8 cellular contexts compared by ENCODE assay signal in the genomic region with DNA sequence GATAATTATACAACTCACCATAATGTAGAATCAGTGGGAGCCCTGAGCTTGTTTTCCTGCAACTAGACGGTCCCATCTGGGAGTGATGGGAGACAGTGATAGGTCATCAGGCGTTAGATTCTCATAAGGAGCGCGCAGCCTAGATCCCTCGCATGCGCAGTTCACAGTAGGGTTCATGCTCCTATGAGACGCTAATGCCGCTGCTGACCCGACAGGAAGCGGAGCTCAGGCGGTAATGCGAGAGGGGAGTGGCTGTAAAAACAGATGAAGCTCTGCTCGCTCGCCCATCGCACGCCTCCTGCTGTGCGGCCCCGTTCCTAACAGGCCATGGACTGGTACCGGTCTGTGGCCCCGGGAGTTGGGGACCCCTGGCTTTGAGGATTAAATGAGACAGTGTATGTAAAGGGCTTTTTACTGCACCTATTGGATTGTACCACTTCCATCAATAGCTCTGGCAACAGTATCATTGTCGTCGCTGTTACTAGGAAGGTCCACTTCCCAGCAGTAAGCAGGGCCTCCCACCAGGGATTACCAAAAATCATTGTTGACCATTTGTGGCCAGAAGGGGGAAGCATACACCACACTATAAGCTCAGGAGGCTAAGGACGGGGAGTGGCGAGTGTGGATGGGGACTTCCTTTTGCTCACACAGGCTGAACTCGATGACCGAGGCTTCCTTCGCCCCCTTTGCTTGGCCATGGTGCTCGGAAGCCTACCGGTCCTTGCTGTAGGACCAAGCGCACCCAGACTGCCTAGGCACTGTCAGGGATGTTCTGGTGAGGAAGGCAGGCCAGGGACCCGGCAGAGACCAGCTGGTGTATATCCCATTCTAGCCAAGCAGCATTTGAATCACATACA. TPM values are rescaled to one million over a fixed set of nuclear protein-coding genes. Genes with fewer than 3 reads are reported as not detected.
A peak's percentile ranks its signal among the peaks of the same experiment; 100 is the strongest.
DNase-seq lines count a peak whose midpoint lies in the region; ATAC-seq and TF ChIP-seq lines count a peak whose summit lies in the region.

No MANE protein-coding gene starts in this region.

- H3K4me3 Mint-ChIP-seq in activated T-helper 17 cell treated with anti-CD3 and anti-CD28 coated beads, Interleukin-2, amount 50 U/mL, for 72 hours = peak overlapping the region; percentile 92
- H3K4me3 Mint-ChIP-seq in natural killer cell = peak overlapping the region; percentile 89
- peak overlapping the region; percentile 86 to 88 for H3K4me3 Mint-ChIP-seq in stimulated activated naive B cell treated with anti-CD40 and anti-IgM and Interleukin-4, amounts not matched to agents 10 μg/mL and 1 μg/mL and 100 μg/mL, for 72 hours

- no peaks in the 10 kb centered on the region for H3K36me3 ChIP-seq in Panc1 (ENCODE audit: control insufficient read depth, insufficient read depth, low read length)

- intact Hi-C loops in Panc1 (cut with micrococcal nuclease; ENCODE audit: unreplicated experiment) = loop anchor here (1.0 to 10.0 kb wide), 4 partner anchors 81 to 522 kb away; no protein-coding TSS in a partner anchor
- intact Hi-C loops in natural killer cell (cut with micrococcal nuclease) = loop anchor here (1.0 kb wide), 5 partner anchors 27 to 214 kb away; a partner anchor contains a TSS

- H3K4me3 ChIP-seq in Jurkat, Clone E6-1 (ENCODE audit: low read length) = no peak overlapping the region
- H3K4me3 ChIP-seq in Panc1 (ENCODE audit: low read depth in 2 of 2, low read length in 2 of 2) = peak overlapping the region; percentile 47 to 74

- no peaks in the 10 kb centered on the region for H3K9me3 Mint-ChIP-seq in activated T-helper 17 cell treated with anti-CD3 and anti-CD28 coated beads, Interleukin-2, amount 50 U/mL, for 72 hours
- no peaks in the 10 kb centered on the region for H3K9me3 Mint-ChIP-seq in natural killer cell
- H3K9me3 Mint-ChIP-seq in stimulated activated naive B cell treated with anti-CD40 and anti-IgM and Interleukin-4, amounts not matched to agents 10 μg/mL and 1 μg/mL and 100 μg/mL, for 72 hours = no peaks in the 10 kb centered on the region

- no peaks in the 10 kb centered on the region for H3K36me3 Mint-ChIP-seq in activated T-helper 17 cell treated with anti-CD3 and anti-CD28 coated beads, Interleukin-2, amount 50 U/mL, for 72 hours (ENCODE audit: low read depth)
- no peaks in the 10 kb centered on the region for H3K36me3 Mint-ChIP-seq in natural killer cell
- H3K36me3 Mint-ChIP-seq in stimulated activated naive B cell treated with anti-CD40 and anti-IgM and Interleukin-4, amounts not matched to agents 10 μg/mL and 1 μg/mL and 100 μg/mL, for 72 hours = no peaks in the 10 kb centered on the region

- H3K4me1 Mint-ChIP-seq in activated T-helper 17 cell treated with anti-CD3 and anti-CD28 coated beads, Interleukin-2, amount 50 U/mL, for 72 hours = peaks cover 11% of the 10 kb centered on the region
- peaks cover 16% of the 10 kb centered on the region in 2 donors for H3K4me1 Mint-ChIP-seq in natural killer cell
- H3K4me1 Mint-ChIP-seq in stimulated activated naive B cell treated with anti-CD40 and anti-IgM and Interleukin-4, amounts not matched to agents 10 μg/mL and 1 μg/mL and 100 μg/mL, for 72 hours = peaks cover 13 to 21% of the 10 kb centered on the region in 2 donors

- BruUV-seq in Panc1 (replicated peaks; lab: Mats Ljungman, UMichigan) = no TSS peak

- H3K9me3 ChIP-seq in Panc1 (ENCODE audit: control insufficient read depth, insufficient read depth, low read depth, low read length) = no peaks in the 10 kb centered on the region

- peak; percentile 77 for TF ChIP-seq CTCF in Panc1 (IDR thresholded peaks at IDR 0.05)
- TF ChIP-seq CTCF in natural killer cell (IDR thresholded peaks at IDR 0.05) = peak; percentile 74

- H3K27ac ChIP-seq in Panc1 (ENCODE audit: low read length) = peak overlapping the region; percentile 62; the same call in 1 of the 2 replicates

- peaks cover 3% of the 10 kb centered on the region; the same call in 1 of the 2 replicates for H3K4me1 ChIP-seq in Panc1 (ENCODE audit: control insufficient read depth, insufficient read depth, low read length)

- no peaks in the 10 kb centered on the region for H3K27me3 Mint-ChIP-seq in activated T-helper 17 cell treated with anti-CD3 and anti-CD28 coated beads, Interleukin-2, amount 50 U/mL, for 72 hours
- no peaks in the 10 kb centered on the region for H3K27me3 Mint-ChIP-seq in natural killer cell (ENCODE audit: low read depth in 2 of 2)
- H3K27me3 Mint-ChIP-seq in stimulated activated naive B cell treated with anti-CD40 and anti-IgM and Interleukin-4, amounts not matched to agents 10 μg/mL and 1 μg/mL and 100 μg/mL, for 72 hours = no peaks in the 10 kb centered on the region

- H3K27ac Mint-ChIP-seq in activated T-helper 17 cell treated with anti-CD3 and anti-CD28 coated beads, Interleukin-2, amount 50 U/mL, for 72 hours = peak overlapping the region; percentile 96
- peak overlapping the region; percentile 89 to 97 for H3K27ac Mint-ChIP-seq in natural killer cell
- H3K27ac Mint-ChIP-seq in stimulated activated naive B cell treated with anti-CD40 and anti-IgM and Interleukin-4, amounts not matched to agents 10 μg/mL and 1 μg/mL and 100 μg/mL, for 72 hours = peak overlapping the region; percentile 92

- in situ Hi-C loops in Panc1 (cut with HindIII; ENCODE audit: low pct_unique_long_range_greater_than_20kb, low sequenced_read_pairs) = no loop called here

- DNase-seq in DMS53 treated with DMSO at 0.1 percent for 48 hours (lab: John Stamatoyannopoulos, UW; ENCODE audit: unreplicated experiment) (peak; percentile 98), Panc1 (ENCODE audit: low read depth, low spot score) (peak; percentile 94), fibroblast of peridontal ligament (ENCODE audit: extremely low read depth) (peak; percentile 95), natural killer cell (peak; percentile 69)
- DNase-seq in Jurkat, Clone E6-1 (ENCODE audit: low read depth, low spot score) = peak; percentile 35
- peak; percentile 74 for DNase-seq in stimulated activated naive B cell treated with anti-CD40 and anti-IgM and Interleukin-4, amounts not matched to agents 10 μg/mL and 1 μg/mL and 100 μg/mL, for 72 hours

- POLR2A ChIA-PET in Panc1 (lab: Charles Lee) = no interaction called here

- ATAC-seq in GM21723 (IDR thresholded peaks at IDR 0.05; ENCODE audit: unreplicated experiment) (peak; percentile 98), Panc1 (peak; percentile 99), natural killer cell (peak; percentile 94 to 95 (median 95))
- peak; percentile 94 for ATAC-seq in activated T-helper 17 cell treated with anti-CD3 and anti-CD28 coated beads, Interleukin-2, amount 50 U/mL, for 72 hours (replicated peaks)
- ATAC-seq in stimulated activated naive B cell treated with anti-CD40 and anti-IgM and Interleukin-4, amounts not matched to agents 10 μg/mL and 1 μg/mL and 100 μg/mL, for 72 hours (replicated peaks) = peak; percentile 95

- no peaks in the 10 kb centered on the region for H3K27me3 ChIP-seq in Panc1 (ENCODE audit: control insufficient read depth, insufficient read depth, low read length)

- CTCF ChIA-PET in Panc1 (lab: Charles Lee) = interaction anchor here (0.5 to 2.1 kb wide), 13 partner anchors 12 to 1707 kb away, joined by 3 to 9 read pairs (median 4); no protein-coding TSS in a partner anchor

RNA-seq across cellular contexts. Expression of a gene that starts 26.4 kb away (rescaled TPM):
- 196 TPM for polyA plus RNA-seq in Jurkat, Clone E6-1 (2012; ENCODE audit: insufficient read depth, insufficient read length)
- total RNA-seq in Panc1 (2021; ENCODE audit: unreplicated experiment) = 83.2 TPM
- polyA plus RNA-seq in Panc1 (2012; ENCODE audit: insufficient read length) = 113 TPM
- total RNA-seq in activated T-helper 17 cell treated with anti-CD3 and anti-CD28 coated beads, Interleukin-2, amount 50 U/mL, for 72 hours = 100 to 1,000 TPM in 1 of 2 donors, 10 to 100 TPM in 1; 54.1 to 125 TPM
- total RNA-seq in natural killer cell = 100 to 1,000 TPM in 1 of 3 donors, 10 to 100 TPM in 2; 68.4 to 106 (median 85.1) TPM

Comparison
In these comparisons a context has a peak if more than half of its experiments do, and no peak if none do; other contexts are left out.
1. DNase-seq: peak in every context shown above with its lines; median percentile 98 in DMS53 treated with DMSO at 0.1 percent for 48 hours; 95 in fibroblast of peridontal ligament; 94 in Panc1; 74 in stimulated activated naive B cell treated with anti-CD40 and anti-IgM and Interleukin-4, amounts not matched to agents 10 μg/mL and 1 μg/mL and 100 μg/mL, for 72 hours; 69 in natural killer cell; 35 in Jurkat, Clone E6-1.